Comparison of ENCODE assay signal across 1 cellular context in genomic region chr3:11602886-11603285, GRCh38.
TF ChIP-seq lines count a peak whose summit lies in the region.

No MANE protein-coding gene starts in this region.

TF ChIP-seq in GM23338, 12 proteins besides CTCF, POLR2A, EP300 and RAD21 (continued from another document):
- TF ChIP-seq REST (IDR thresholded peaks at IDR 0.05; ENCODE audit: unreplicated experiment), result no peak
